Comparison of ENCODE assay signal across 27 cellular contexts in genomic region chr2:94979406-94980375, GRCh38. TPM values are rescaled to one million over a fixed set of nuclear protein-coding genes. Genes with fewer than 3 reads are reported as not detected.
"Had no signal": no experiment of that assay in that cellular context is flagged by ENCODE, and none has a peak within 500 bp of the region (broad histone marks: within the 10 kb centered on the region; RNA-seq: fewer than 3 reads in every experiment).

No MANE protein-coding gene starts in this region.

- H3K4me1 ChIP-seq: colonic mucosa, heart right ventricle, parathyroid adenoma, psoas muscle, sigmoid colon, transverse colon had no signal

- H3K9me3 ChIP-seq: colonic mucosa, heart right ventricle, psoas muscle, sigmoid colon, thoracic aorta, transverse colon had no signal

- H2AFZ ChIP-seq: parathyroid adenoma had no signal

- H3K27ac ChIP-seq: colonic mucosa, heart right ventricle, parathyroid adenoma, psoas muscle, sigmoid colon, skin epidermis, thoracic aorta, transverse colon had no signal

- DNase-seq: colonic mucosa; dermis blood vessel endothelial cell; erythroblast; foreskin melanocyte; heart right ventricle; hypothalamus; kidney glomerular epithelial cell; mesendoderm; naive B cell; psoas muscle; retina; sigmoid colon; stimulated activated CD4-positive, alpha-beta T cell treated with anti-CD3 and anti-CD28 coated beads, Interleukin-2, amount 100 ng/mL, for 24 hours; stimulated activated CD4-positive, alpha-beta T cell treated with anti-CD3 and anti-CD28 coated beads, Interleukin-4, amount 100 ng/mL, for 4 hours; stimulated activated naive B cell treated with anti-CD40 and anti-IgM and Interleukin-4, amounts not matched to agents 10 μg/mL and 1 μg/mL and 100 μg/mL, for 72 hours; stimulated activated naive CD8-positive, alpha-beta T cell treated with anti-CD3 and anti-CD28 coated beads, Interleukin-15, amount 100 ng/mL, for 72 hours; transverse colon had no signal

- H3K36me3 ChIP-seq: colonic mucosa, heart right ventricle, sigmoid colon, thoracic aorta, transverse colon had no signal

- H3K9ac ChIP-seq: parathyroid adenoma had no signal

- FAIRE-seq: endothelial cell of umbilical vein, islet of Langerhans had no signal

- H3K4me1 Mint-ChIP-seq: naive B cell; nephron; stimulated activated naive B cell treated with anti-CD40 and anti-IgM and Interleukin-4, amounts not matched to agents 10 μg/mL and 1 μg/mL and 100 μg/mL, for 72 hours; stimulated activated naive CD8-positive, alpha-beta T cell treated with anti-CD3 and anti-CD28 coated beads, Interleukin-15, amount 100 ng/mL, for 72 hours had no signal

- H3K79me2 ChIP-seq: parathyroid adenoma had no signal

- ATAC-seq: psoas muscle; stimulated activated naive B cell treated with anti-CD40 and anti-IgM and Interleukin-4, amounts not matched to agents 10 μg/mL and 1 μg/mL and 100 μg/mL, for 72 hours had no signal

- H3K4me3 Mint-ChIP-seq: nephron; stimulated activated naive B cell treated with anti-CD40 and anti-IgM and Interleukin-4, amounts not matched to agents 10 μg/mL and 1 μg/mL and 100 μg/mL, for 72 hours; stimulated activated naive CD8-positive, alpha-beta T cell treated with anti-CD3 and anti-CD28 coated beads, Interleukin-15, amount 100 ng/mL, for 72 hours had no signal

- H3K27me3 ChIP-seq: colonic mucosa had no signal

- H3K36me3 Mint-ChIP-seq: naive B cell; stimulated activated naive B cell treated with anti-CD40 and anti-IgM and Interleukin-4, amounts not matched to agents 10 μg/mL and 1 μg/mL and 100 μg/mL, for 72 hours had no signal

- H3K27ac Mint-ChIP-seq: naive B cell; nephron; stimulated activated naive B cell treated with anti-CD40 and anti-IgM and Interleukin-4, amounts not matched to agents 10 μg/mL and 1 μg/mL and 100 μg/mL, for 72 hours; stimulated activated naive CD8-positive, alpha-beta T cell treated with anti-CD3 and anti-CD28 coated beads, Interleukin-15, amount 100 ng/mL, for 72 hours had no signal

- H3K9me3 Mint-ChIP-seq: stimulated activated naive CD8-positive, alpha-beta T cell treated with anti-CD3 and anti-CD28 coated beads, Interleukin-15, amount 100 ng/mL, for 72 hours had no signal

- H3K4me3 ChIP-seq: colonic mucosa, heart right ventricle, psoas muscle, sigmoid colon, skin epidermis, thoracic aorta, transverse colon had no signal

RNA-seq across cellular contexts. Expression of gene MAL, which starts 45.8 kb away (rescaled TPM):
- total RNA-seq: endothelial cell of umbilical vein, glomerular endothelial cell, liver, lung microvascular endothelial cell, subcutaneous adipose tissue, thoracic aorta had no signal
- polyA plus RNA-seq: endothelial cell of umbilical vein had no signal
